In the genomic region with DNA sequence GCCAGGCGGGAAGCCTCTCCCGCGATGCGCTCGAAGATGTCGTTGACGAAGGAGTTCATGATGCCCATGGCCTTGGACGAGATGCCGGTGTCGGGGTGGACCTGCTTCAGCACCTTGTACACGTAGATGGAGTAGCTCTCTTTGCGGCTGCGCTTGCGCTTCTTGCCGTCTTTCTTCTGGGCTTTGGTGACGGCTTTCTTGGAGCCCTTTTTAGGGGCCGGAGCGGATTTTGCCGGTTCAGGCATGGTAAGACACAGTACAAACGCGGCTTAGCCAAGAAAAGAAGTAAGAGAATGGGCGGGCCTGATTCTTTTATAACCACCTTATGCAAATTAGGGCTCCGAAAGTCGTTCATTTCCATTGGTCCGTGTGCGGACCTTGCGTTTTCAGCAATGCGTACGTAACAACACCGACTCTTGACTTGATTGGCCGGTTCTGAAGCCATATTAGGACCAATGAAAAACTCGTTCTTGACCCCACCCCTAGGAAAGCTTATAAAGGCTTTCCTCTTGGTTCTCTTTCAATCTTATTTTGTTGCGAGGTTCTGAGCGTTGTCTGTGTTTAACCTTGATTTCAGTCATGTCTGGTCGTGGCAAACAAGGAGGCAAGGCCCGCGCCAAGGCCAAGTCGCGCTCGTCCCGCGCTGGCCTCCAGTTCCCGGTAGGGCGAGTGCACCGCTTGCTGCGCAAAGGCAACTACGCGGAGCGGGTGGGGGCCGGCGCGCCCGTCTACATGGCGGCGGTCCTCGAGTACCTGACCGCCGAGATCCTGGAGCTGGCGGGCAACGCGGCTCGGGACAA, we compare ENCODE assay signal across 1 cellular context.
TF ChIP-seq lines count a peak whose summit lies in the region.

No MANE protein-coding gene starts in this region.

TF ChIP-seq in K562, 482 proteins besides CTCF, POLR2A, EP300 and RAD21 (continued from another document and continues in another):
- peak; percentile 82 for TF ChIP-seq TAF9B (IDR thresholded peaks at IDR 0.05; ENCODE audit: partially characterized antibody)
- peak; percentile 74; the same call in 1 of the 2 replicates for TF ChIP-seq CHD2 (IDR thresholded peaks at IDR 0.05; ENCODE audit: low read depth, low read length)
- TF ChIP-seq NONO (IDR thresholded peaks at IDR 0.05; ENCODE audit: low read depth in 2 of 2, low read length in 1 of 2), result peak in 1 of 2 experiments; percentile 79; a peak in 1 of 4 replicates
- TF ChIP-seq HNRNPUL1 (IDR thresholded peaks at IDR 0.05; ENCODE audit: low read length), result no peak
- TF ChIP-seq POLR2G (IDR thresholded peaks at IDR 0.05; ENCODE audit: low read depth, low read length), result peak; percentile 60
- TF ChIP-seq, protein P1, sequence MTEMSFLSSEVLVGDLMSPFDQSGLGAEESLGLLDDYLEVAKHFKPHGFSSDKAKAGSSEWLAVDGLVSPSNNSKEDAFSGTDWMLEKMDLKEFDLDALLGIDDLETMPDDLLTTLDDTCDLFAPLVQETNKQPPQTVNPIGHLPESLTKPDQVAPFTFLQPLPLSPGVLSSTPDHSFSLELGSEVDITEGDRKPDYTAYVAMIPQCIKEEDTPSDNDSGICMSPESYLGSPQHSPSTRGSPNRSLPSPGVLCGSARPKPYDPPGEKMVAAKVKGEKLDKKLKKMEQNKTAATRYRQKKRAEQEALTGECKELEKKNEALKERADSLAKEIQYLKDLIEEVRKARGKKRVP (CRISPR knock-in tag; IDR thresholded peaks at IDR 0.05), result no peak; the same call in 1 of the 2 replicates
- TF ChIP-seq CBFB (CRISPR knock-in tag; IDR thresholded peaks at IDR 0.05), result peak; percentile 92
- peak; percentile 48; the same call in 1 of the 2 replicates for TF ChIP-seq ZNF253 (CRISPR knock-in tag; conservative IDR thresholded peaks at IDR 0.05)
- TF ChIP-seq POLR3A (IDR thresholded peaks at IDR 0.05; ENCODE audit: borderline replicate concordance, extremely low read depth, insufficient read depth, insufficient read length), result no peak
- TF ChIP-seq ETV1 (tag; conservative IDR thresholded peaks at IDR 0.05; ENCODE audit: low read depth), result no peak
- TF ChIP-seq CBX3 (IDR thresholded peaks at IDR 0.05; ENCODE audit: borderline replicate concordance in 1 of 2, low read length in 2 of 2), result peak in 1 of 2 experiments; percentile 50; a peak in 1 of 3 replicates
- no peak for TF ChIP-seq MYNN (IDR thresholded peaks at IDR 0.05)
- no peak for TF ChIP-seq MYNN (CRISPR knock-in tag; IDR thresholded peaks at IDR 0.05)
- TF ChIP-seq ZNF431 (CRISPR knock-in tag; IDR thresholded peaks at IDR 0.05), result no peak; the same call in 1 of the 2 replicates
- TF ChIP-seq, protein P2, sequence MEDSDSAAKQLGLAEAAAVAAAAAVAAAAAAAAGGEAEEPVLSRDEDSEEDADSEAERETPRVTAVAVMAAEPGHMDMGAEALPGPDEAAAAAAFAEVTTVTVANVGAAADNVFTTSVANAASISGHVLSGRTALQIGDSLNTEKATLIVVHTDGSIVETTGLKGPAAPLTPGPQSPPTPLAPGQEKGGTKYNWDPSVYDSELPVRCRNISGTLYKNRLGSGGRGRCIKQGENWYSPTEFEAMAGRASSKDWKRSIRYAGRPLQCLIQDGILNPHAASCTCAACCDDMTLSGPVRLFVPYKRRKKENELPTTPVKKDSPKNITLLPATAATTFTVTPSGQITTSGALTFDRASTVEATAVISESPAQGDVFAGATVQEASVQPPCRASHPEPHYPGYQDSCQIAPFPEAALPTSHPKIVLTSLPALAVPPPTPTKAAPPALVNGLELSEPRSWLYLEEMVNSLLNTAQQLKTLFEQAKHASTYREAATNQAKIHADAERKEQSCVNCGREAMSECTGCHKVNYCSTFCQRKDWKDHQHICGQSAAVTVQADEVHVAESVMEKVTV (CRISPR knock-in tag; IDR thresholded peaks at IDR 0.05), result 0 out of 2 replicates have a peak, but pooled peaks have one; percentile 6
- TF ChIP-seq NCOR1 (IDR thresholded peaks at IDR 0.05), result peak; percentile 73
- TF ChIP-seq FIP1L1 (IDR thresholded peaks at IDR 0.05; ENCODE audit: low read depth, low read length, poor library complexity, severe bottlenecking), result peak; percentile 90
- TF ChIP-seq NFIC (IDR thresholded peaks at IDR 0.05), result peak; percentile 51; the same call in 1 of the 2 replicates
- peak; percentile 73 for TF ChIP-seq ZNF766 (CRISPR knock-in tag; conservative IDR thresholded peaks at IDR 0.05)
- TF ChIP-seq SMAD4 (CRISPR knock-in tag; conservative IDR thresholded peaks at IDR 0.05), result peak; percentile 53; the same call in 1 of the 2 replicates
- peak; percentile 99 for TF ChIP-seq MED1 (CRISPR knock-in tag; IDR thresholded peaks at IDR 0.05; ENCODE audit: borderline replicate concordance)
- TF ChIP-seq TEAD1 (CRISPR knock-in tag; IDR thresholded peaks at IDR 0.05), result peak in 1 of 2 experiments; percentile 76; a peak in 1 of 4 replicates
- no peak for TF ChIP-seq ADNP (tag; IDR thresholded peaks at IDR 0.05)
- TF ChIP-seq, protein P3, sequence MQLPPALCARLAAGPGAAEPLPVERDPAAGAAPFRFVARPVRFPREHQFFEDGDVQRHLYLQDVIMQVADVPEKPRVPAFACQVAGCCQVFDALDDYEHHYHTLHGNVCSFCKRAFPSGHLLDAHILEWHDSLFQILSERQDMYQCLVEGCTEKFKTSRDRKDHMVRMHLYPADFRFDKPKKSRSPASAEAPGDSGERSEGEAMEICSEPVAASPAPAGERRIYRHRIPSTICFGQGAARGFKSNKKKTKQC (CRISPR knock-in tag; IDR thresholded peaks at IDR 0.05), result peak; percentile 94
- peak; percentile 47; the same call in 1 of the 2 replicates for TF ChIP-seq BRD4 (IDR thresholded peaks at IDR 0.05)
- TF ChIP-seq PRPF4 (IDR thresholded peaks at IDR 0.05; ENCODE audit: insufficient read depth, low read depth, low read length, poor library complexity, severe bottlenecking), result peak; percentile 94
- no peak; the same call in 1 of the 2 replicates for TF ChIP-seq ZNF175 (CRISPR knock-in tag; IDR thresholded peaks at IDR 0.05; ENCODE audit: low read depth)
- TF ChIP-seq, protein P4, sequence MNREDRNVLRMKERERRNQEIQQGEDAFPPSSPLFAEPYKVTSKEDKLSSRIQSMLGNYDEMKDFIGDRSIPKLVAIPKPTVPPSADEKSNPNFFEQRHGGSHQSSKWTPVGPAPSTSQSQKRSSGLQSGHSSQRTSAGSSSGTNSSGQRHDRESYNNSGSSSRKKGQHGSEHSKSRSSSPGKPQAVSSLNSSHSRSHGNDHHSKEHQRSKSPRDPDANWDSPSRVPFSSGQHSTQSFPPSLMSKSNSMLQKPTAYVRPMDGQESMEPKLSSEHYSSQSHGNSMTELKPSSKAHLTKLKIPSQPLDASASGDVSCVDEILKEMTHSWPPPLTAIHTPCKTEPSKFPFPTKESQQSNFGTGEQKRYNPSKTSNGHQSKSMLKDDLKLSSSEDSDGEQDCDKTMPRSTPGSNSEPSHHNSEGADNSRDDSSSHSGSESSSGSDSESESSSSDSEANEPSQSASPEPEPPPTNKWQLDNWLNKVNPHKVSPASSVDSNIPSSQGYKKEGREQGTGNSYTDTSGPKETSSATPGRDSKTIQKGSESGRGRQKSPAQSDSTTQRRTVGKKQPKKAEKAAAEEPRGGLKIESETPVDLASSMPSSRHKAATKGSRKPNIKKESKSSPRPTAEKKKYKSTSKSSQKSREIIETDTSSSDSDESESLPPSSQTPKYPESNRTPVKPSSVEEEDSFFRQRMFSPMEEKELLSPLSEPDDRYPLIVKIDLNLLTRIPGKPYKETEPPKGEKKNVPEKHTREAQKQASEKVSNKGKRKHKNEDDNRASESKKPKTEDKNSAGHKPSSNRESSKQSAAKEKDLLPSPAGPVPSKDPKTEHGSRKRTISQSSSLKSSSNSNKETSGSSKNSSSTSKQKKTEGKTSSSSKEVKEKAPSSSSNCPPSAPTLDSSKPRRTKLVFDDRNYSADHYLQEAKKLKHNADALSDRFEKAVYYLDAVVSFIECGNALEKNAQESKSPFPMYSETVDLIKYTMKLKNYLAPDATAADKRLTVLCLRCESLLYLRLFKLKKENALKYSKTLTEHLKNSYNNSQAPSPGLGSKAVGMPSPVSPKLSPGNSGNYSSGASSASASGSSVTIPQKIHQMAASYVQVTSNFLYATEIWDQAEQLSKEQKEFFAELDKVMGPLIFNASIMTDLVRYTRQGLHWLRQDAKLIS (CRISPR knock-in tag; IDR thresholded peaks at IDR 0.05), result peak; percentile 100
- peak; percentile 50 for TF ChIP-seq ELF2 (CRISPR knock-in tag; IDR thresholded peaks at IDR 0.05)
- TF ChIP-seq L3MBTL2 (IDR thresholded peaks at IDR 0.05), result peak; percentile 41
- TF ChIP-seq, protein P5, sequence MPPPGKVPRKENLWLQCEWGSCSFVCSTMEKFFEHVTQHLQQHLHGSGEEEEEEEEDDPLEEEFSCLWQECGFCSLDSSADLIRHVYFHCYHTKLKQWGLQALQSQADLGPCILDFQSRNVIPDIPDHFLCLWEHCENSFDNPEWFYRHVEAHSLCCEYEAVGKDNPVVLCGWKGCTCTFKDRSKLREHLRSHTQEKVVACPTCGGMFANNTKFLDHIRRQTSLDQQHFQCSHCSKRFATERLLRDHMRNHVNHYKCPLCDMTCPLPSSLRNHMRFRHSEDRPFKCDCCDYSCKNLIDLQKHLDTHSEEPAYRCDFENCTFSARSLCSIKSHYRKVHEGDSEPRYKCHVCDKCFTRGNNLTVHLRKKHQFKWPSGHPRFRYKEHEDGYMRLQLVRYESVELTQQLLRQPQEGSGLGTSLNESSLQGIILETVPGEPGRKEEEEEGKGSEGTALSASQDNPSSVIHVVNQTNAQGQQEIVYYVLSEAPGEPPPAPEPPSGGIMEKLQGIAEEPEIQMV (tag; conservative IDR thresholded peaks at IDR 0.05; ENCODE audit: low read depth), result peak; percentile 62; the same call in 1 of the 2 replicates
- TF ChIP-seq, protein P6, sequence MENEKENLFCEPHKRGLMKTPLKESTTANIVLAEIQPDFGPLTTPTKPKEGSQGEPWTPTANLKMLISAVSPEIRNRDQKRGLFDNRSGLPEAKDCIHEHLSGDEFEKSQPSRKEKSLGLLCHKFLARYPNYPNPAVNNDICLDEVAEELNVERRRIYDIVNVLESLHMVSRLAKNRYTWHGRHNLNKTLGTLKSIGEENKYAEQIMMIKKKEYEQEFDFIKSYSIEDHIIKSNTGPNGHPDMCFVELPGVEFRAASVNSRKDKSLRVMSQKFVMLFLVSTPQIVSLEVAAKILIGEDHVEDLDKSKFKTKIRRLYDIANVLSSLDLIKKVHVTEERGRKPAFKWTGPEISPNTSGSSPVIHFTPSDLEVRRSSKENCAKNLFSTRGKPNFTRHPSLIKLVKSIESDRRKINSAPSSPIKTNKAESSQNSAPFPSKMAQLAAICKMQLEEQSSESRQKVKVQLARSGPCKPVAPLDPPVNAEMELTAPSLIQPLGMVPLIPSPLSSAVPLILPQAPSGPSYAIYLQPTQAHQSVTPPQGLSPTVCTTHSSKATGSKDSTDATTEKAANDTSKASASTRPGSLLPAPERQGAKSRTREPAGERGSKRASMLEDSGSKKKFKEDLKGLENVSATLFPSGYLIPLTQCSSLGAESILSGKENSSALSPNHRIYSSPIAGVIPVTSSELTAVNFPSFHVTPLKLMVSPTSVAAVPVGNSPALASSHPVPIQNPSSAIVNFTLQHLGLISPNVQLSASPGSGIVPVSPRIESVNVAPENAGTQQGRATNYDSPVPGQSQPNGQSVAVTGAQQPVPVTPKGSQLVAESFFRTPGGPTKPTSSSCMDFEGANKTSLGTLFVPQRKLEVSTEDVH (IDR thresholded peaks at IDR 0.05; ENCODE audit: low read depth, partially characterized antibody), result peak; percentile 17
- TF ChIP-seq ARID2 (IDR thresholded peaks at IDR 0.05), result no peak; the same call in 1 of the 2 replicates
- TF ChIP-seq, protein P7, sequence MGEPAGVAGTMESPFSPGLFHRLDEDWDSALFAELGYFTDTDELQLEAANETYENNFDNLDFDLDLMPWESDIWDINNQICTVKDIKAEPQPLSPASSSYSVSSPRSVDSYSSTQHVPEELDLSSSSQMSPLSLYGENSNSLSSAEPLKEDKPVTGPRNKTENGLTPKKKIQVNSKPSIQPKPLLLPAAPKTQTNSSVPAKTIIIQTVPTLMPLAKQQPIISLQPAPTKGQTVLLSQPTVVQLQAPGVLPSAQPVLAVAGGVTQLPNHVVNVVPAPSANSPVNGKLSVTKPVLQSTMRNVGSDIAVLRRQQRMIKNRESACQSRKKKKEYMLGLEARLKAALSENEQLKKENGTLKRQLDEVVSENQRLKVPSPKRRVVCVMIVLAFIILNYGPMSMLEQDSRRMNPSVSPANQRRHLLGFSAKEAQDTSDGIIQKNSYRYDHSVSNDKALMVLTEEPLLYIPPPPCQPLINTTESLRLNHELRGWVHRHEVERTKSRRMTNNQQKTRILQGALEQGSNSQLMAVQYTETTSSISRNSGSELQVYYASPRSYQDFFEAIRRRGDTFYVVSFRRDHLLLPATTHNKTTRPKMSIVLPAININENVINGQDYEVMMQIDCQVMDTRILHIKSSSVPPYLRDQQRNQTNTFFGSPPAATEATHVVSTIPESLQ (CRISPR knock-in tag; IDR thresholded peaks at IDR 0.05), result no peak
- TF ChIP-seq, protein P8, sequence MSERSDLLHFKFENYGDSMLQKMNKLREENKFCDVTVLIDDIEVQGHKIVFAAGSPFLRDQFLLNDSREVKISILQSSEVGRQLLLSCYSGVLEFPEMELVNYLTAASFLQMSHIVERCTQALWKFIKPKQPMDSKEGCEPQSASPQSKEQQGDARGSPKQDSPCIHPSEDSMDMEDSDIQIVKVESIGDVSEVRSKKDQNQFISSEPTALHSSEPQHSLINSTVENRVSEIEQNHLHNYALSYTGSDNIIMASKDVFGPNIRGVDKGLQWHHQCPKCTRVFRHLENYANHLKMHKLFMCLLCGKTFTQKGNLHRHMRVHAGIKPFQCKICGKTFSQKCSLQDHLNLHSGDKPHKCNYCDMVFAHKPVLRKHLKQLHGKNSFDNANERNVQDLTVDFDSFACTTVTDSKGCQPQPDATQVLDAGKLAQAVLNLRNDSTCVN (CRISPR knock-in tag; IDR thresholded peaks at IDR 0.05), result no peak
- TF ChIP-seq RBFOX2 (IDR thresholded peaks at IDR 0.05; ENCODE audit: low read depth, low read length), result peak; percentile 83
- TF ChIP-seq FOXP1 (CRISPR knock-in tag; IDR thresholded peaks at IDR 0.05), result peak; percentile 80; the same call in 1 of the 2 replicates
- TF ChIP-seq HMG20B (CRISPR knock-in tag; IDR thresholded peaks at IDR 0.05), result no peak; the same call in 1 of the 2 replicates
- peak; percentile 61 for TF ChIP-seq OTX1 (CRISPR knock-in tag; IDR thresholded peaks at IDR 0.05)
- peak; percentile 92; the same call in 1 of the 2 replicates for TF ChIP-seq HNRNPL (IDR thresholded peaks at IDR 0.05; ENCODE audit: low read depth, low read length)
- TF ChIP-seq RBM22 (IDR thresholded peaks at IDR 0.05; ENCODE audit: low read depth, low read length, poor library complexity, severe bottlenecking), result peak; percentile 87
- TF ChIP-seq, protein P9, sequence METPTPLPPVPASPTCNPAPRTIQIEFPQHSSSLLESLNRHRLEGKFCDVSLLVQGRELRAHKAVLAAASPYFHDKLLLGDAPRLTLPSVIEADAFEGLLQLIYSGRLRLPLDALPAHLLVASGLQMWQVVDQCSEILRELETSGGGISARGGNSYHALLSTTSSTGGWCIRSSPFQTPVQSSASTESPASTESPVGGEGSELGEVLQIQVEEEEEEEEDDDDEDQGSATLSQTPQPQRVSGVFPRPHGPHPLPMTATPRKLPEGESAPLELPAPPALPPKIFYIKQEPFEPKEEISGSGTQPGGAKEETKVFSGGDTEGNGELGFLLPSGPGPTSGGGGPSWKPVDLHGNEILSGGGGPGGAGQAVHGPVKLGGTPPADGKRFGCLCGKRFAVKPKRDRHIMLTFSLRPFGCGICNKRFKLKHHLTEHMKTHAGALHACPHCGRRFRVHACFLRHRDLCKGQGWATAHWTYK (CRISPR knock-in tag; IDR thresholded peaks at IDR 0.05), result peak; percentile 67; the same call in 1 of the 2 replicates
- peak; percentile 80; the same call in 1 of the 2 replicates for TF ChIP-seq ZNF12 (CRISPR knock-in tag; IDR thresholded peaks at IDR 0.05)
- TF ChIP-seq MEF2A (IDR thresholded peaks at IDR 0.05; ENCODE audit: control insufficient read depth, low read depth, low read length), result peak; percentile 28; the same call in 1 of the 2 replicates
- TF ChIP-seq YY1 (IDR thresholded peaks at IDR 0.05; ENCODE audit: borderline replicate concordance in 1 of 3, control insufficient read depth in 1 of 3, extremely low read depth in 1 of 3, insufficient read depth in 3 of 3, insufficient read length in 1 of 3, insufficient replicate concordance in 2 of 3, low read depth in 1 of 3, low read length in 2 of 3), result peak in 2 of 3 experiments; percentile 74 to 81
